Comparison of ENCODE assay signal across 23 cellular contexts in the genomic region with DNA sequence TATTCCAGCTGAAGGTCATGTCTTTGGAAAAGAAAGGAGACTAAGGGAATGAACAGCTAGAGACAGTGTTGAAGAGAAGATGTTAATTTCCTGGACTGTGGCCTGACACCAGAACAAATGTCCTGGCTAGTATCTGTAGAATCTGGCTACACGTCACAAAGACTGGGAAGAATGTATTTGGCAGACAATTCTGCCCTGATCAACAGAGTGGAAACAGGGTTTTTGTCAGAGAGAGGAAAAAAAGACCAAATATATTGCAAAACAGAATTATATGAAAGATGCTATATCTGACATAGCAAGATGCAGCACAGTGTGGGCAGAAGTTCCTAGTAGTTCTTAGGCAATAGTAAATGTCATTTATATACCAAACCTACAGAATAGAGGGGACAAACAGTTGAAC. TPM values are rescaled to one million over a fixed set of nuclear protein-coding genes. Genes with fewer than 3 reads are reported as not detected.
DNase-seq lines count a peak whose midpoint lies in the region; ATAC-seq and TF ChIP-seq lines count a peak whose summit lies in the region.
"Had no signal": no experiment of that assay in that cellular context is flagged by ENCODE, and none has a peak within 500 bp of the region (broad histone marks: within the 10 kb centered on the region; RNA-seq: fewer than 3 reads in every experiment).

No MANE protein-coding gene starts in this region.

- no peaks in the 10 kb centered on the region for H3K36me3 Mint-ChIP-seq in T-helper 1 cell treated with Interleukin-12 subunit alpha and Interleukin-12 subunit beta and Interleukin-4 antibody, amounts not matched to agents 30 μg/mL and 1 μg/mL, for 36 hours (ENCODE audit: low read depth)
- H3K36me3 Mint-ChIP-seq: CD8-positive, alpha-beta T cell had no signal

- H3K4me1 ChIP-seq in tibial nerve: no peaks in the 10 kb centered on the region
- H3K4me1 ChIP-seq: BLaER1 treated with 17β-estradiol and CSF1 and Interleukin-3, amounts not matched to agents 10 nM and 100 nM had no signal

- TF ChIP-seq POLR2A in tibial nerve (IDR thresholded peaks at IDR 0.05): no peak

- H3K4me1 Mint-ChIP-seq in T-helper 1 cell treated with Interleukin-12 subunit alpha and Interleukin-12 subunit beta and Interleukin-4 antibody, amounts not matched to agents 30 μg/mL and 1 μg/mL, for 36 hours (ENCODE audit: low read depth): no peaks in the 10 kb centered on the region
- H3K4me1 Mint-ChIP-seq: B cell had no signal

- H3K27ac ChIP-seq in tibial nerve: no peak overlapping the region
- H3K27ac ChIP-seq: BLaER1 treated with 17β-estradiol and CSF1 and Interleukin-3, amounts not matched to agents 10 nM and 100 nM; HL-60 had no signal

- H3K9me3 Mint-ChIP-seq in T-helper 1 cell treated with Interleukin-12 subunit alpha and Interleukin-12 subunit beta and Interleukin-4 antibody, amounts not matched to agents 30 μg/mL and 1 μg/mL, for 36 hours: no peaks in the 10 kb centered on the region
- H3K9me3 Mint-ChIP-seq: CD8-positive, alpha-beta T cell; HFFc6 had no signal

- H3K4me3 ChIP-seq in tibial nerve: no peak overlapping the region
- H3K4me3 ChIP-seq: BLaER1 treated with 17β-estradiol and CSF1 and Interleukin-3, amounts not matched to agents 10 nM and 100 nM had no signal

- H3K27ac Mint-ChIP-seq in T-helper 1 cell treated with Interleukin-12 subunit alpha and Interleukin-12 subunit beta and Interleukin-4 antibody, amounts not matched to agents 30 μg/mL and 1 μg/mL, for 36 hours: peak overlapping the region; percentile 37
- H3K27ac Mint-ChIP-seq: B cell; CD8-positive, alpha-beta T cell; HFFc6 had no signal

- TF ChIP-seq CTCF in GM10266 (IDR thresholded peaks at IDR 0.05; ENCODE audit: control insufficient read depth, insufficient read depth, low read depth, missing control alignments) (no peak), tibial nerve (IDR thresholded peaks at IDR 0.05) (no peak)

- no peaks in the 10 kb centered on the region for H3K9me3 ChIP-seq in tibial nerve
- H3K9me3 ChIP-seq: BLaER1 treated with 17β-estradiol and CSF1 and Interleukin-3, amounts not matched to agents 10 nM and 100 nM had no signal

- no peaks in the 10 kb centered on the region for H3K36me3 ChIP-seq in tibial nerve
- H3K36me3 ChIP-seq: BLaER1 treated with 17β-estradiol and CSF1 and Interleukin-3, amounts not matched to agents 10 nM and 100 nM had no signal

- no peak overlapping the region for H3K4me3 Mint-ChIP-seq in T-helper 1 cell treated with Interleukin-12 subunit alpha and Interleukin-12 subunit beta and Interleukin-4 antibody, amounts not matched to agents 30 μg/mL and 1 μg/mL, for 36 hours
- H3K4me3 Mint-ChIP-seq: B cell; CD8-positive, alpha-beta T cell; HFFc6 had no signal

- ATAC-seq in GM21528 (IDR thresholded peaks at IDR 0.05; ENCODE audit: low FRiP score, unreplicated experiment): no peak
- ATAC-seq: CD8-positive, alpha-beta T cell; HCT116 had no signal

- peaks cover 8% of the 10 kb centered on the region for H3K27me3 Mint-ChIP-seq in T-helper 1 cell treated with Interleukin-12 subunit alpha and Interleukin-12 subunit beta and Interleukin-4 antibody, amounts not matched to agents 30 μg/mL and 1 μg/mL, for 36 hours (ENCODE audit: low read depth)

- no peak for DNase-seq in T-helper 1 cell
- peak; percentile 41 for DNase-seq in astrocyte of the hippocampus (ENCODE audit: low read depth, low spot score)
- peak; percentile 4 for DNase-seq in fibroblast of gingiva (ENCODE audit: low read depth)
- no peak for DNase-seq in GM10266 (ENCODE audit: extremely low spot score)
- DNase-seq in tibial nerve (ENCODE audit: low spot score in 2 of 2): no peak
- DNase-seq: 8988T; CD8-positive, alpha-beta T cell; DMS 273 treated with DMSO at 0.1 percent for 48 hours; DMS53; DND-41; EL; GOT3; H7; HFFc6; IMR-90 had no signal

- TF ChIP-seq EP300 in tibial nerve (IDR thresholded peaks at IDR 0.05): no peak

- WGBS in tibial nerve, 2 donors: 39 to 40% methylated on average over 1 of the region's 1 CpG

- H3K27me3 ChIP-seq in tibial nerve: no peaks in the 10 kb centered on the region
- H3K27me3 ChIP-seq: BLaER1 treated with 17β-estradiol and CSF1 and Interleukin-3, amounts not matched to agents 10 nM and 100 nM had no signal

RNA-seq across cellular contexts. Expression of a gene that starts 17.0 kb away (rescaled TPM):
- total RNA-seq in tibial nerve: 1 to 10 TPM in 2 of 4 donors, under 1 TPM in 1, not detected in 1; 0.63 to 6.5 (median 2.1) TPM
- total RNA-seq: A673; B cell; CD8-positive, alpha-beta T cell; G401; H7; IMR-90 had no signal

Comparison
In these comparisons a context has a peak if more than half of its experiments do, and no peak if none do; other contexts are left out.
1. DNase-seq: peak in astrocyte of the hippocampus (single experiment) and fibroblast of gingiva (single experiment); none in T-helper 1 cell (0 of 5), GM10266 (single experiment) and tibial nerve (0 of 2).